ENCODE assay signal across 28 cellular contexts in the genomic region with DNA sequence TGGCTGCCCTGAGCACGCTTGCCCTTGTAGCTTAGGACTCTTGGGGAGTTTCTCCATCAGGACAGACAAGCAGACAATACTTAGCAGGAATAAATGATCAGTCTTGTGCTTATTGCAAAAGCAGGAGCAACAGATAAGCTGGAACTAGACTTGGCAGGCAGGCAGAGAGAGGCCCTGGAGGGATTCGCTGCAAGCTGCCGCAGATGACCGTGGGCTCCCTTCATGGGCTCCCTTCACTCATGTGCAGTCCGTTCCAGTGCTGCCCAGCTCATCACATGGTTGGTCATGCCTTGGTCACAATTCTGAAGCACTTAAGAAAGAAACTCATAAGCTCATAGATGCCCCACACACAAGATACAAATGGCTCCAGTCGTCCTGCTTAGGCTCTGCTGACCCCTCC. TPM values are rescaled to one million over a fixed set of nuclear protein-coding genes. Genes with fewer than 3 reads are reported as not detected.
DNase-seq lines count a peak whose midpoint lies in the region; ATAC-seq and TF ChIP-seq lines count a peak whose summit lies in the region.
"Had no signal": no experiment of that assay in that cellular context is flagged by ENCODE, and none has a peak within 500 bp of the region (broad histone marks: within the 10 kb centered on the region; RNA-seq: fewer than 3 reads in every experiment).

No MANE protein-coding gene starts in this region.

- intact Hi-C loops in naive thymus-derived CD4-positive, alpha-beta T cell (cut with micrococcal nuclease), result no loop called here

- no peak for TF ChIP-seq POLR2A in GM18505 (IDR thresholded peaks at IDR 0.05; ENCODE audit: borderline replicate concordance, extremely low read depth, insufficient read depth, insufficient read length)

- no peak overlapping the region for H3K27ac Mint-ChIP-seq in naive thymus-derived CD4-positive, alpha-beta T cell
- H3K27ac Mint-ChIP-seq: HFFc6; memory B cell; stimulated activated naive CD8-positive, alpha-beta T cell treated with anti-CD3 and anti-CD28 coated beads, Interleukin-15, amount 100 ng/mL, for 72 hours; T-helper 1 cell treated with Interleukin-12 subunit alpha and Interleukin-12 subunit beta and Interleukin-4 antibody, amounts not matched to agents 30 μg/mL and 1 μg/mL, for 36 hours had no signal

- POLR2A ChIA-PET in naive thymus-derived CD4-positive, alpha-beta T cell (lab: Charles Lee), result interaction anchor here (0.8 kb wide), 1 partner anchor 8 kb away, joined by 3 read pairs; no protein-coding TSS in a partner anchor

- H3K9me3 Mint-ChIP-seq in naive thymus-derived CD4-positive, alpha-beta T cell, result peaks cover 0 to 2% (median 0%) of the 10 kb centered on the region in 11 donors
- H3K9me3 Mint-ChIP-seq: effector memory CD8-positive, alpha-beta T cell; HFFc6; memory B cell; stimulated activated naive CD8-positive, alpha-beta T cell treated with anti-CD3 and anti-CD28 coated beads, Interleukin-15, amount 100 ng/mL, for 72 hours; T-helper 1 cell treated with Interleukin-12 subunit alpha and Interleukin-12 subunit beta and Interleukin-4 antibody, amounts not matched to agents 30 μg/mL and 1 μg/mL, for 36 hours had no signal

- H3K27me3 Mint-ChIP-seq in naive thymus-derived CD4-positive, alpha-beta T cell, result peaks cover 0 to 27% (median 0%) of the 10 kb centered on the region in 5 donors
- H3K27me3 Mint-ChIP-seq: stimulated activated naive CD8-positive, alpha-beta T cell treated with anti-CD3 and anti-CD28 coated beads, Interleukin-15, amount 100 ng/mL, for 72 hours had no signal

- H3K4me1 ChIP-seq in naive thymus-derived CD4-positive, alpha-beta T cell (ENCODE audit: control insufficient read depth in 2 of 2, insufficient read depth in 2 of 2, low read length in 2 of 2), result peaks cover 6 to 13% of the 10 kb centered on the region in 2 donors
- H3K4me1 ChIP-seq: right lobe of liver, thyroid gland had no signal

- H3K4me3 ChIP-seq in naive thymus-derived CD4-positive, alpha-beta T cell (ENCODE audit: low read length), result no peak overlapping the region
- H3K4me3 ChIP-seq: right lobe of liver, spleen, thyroid gland had no signal

- H3K27me3 ChIP-seq in naive thymus-derived CD4-positive, alpha-beta T cell (ENCODE audit: control insufficient read depth in 2 of 2, insufficient read depth in 2 of 2, low read length in 2 of 2), result no peaks in the 10 kb centered on the region
- H3K27me3 ChIP-seq: right lobe of liver, thyroid gland had no signal

- in situ Hi-C loops in SK-MEL-5 (cut with HindIII; ENCODE audit: low pct_unique_long_range_greater_than_20kb, low sequenced_read_pairs), result no loop called here

- no peak overlapping the region for H3K27ac ChIP-seq in naive thymus-derived CD4-positive, alpha-beta T cell (ENCODE audit: low read depth, low read length)
- H3K27ac ChIP-seq: C4-2B, right lobe of liver, spleen, thyroid gland had no signal

- ATAC-seq in left lobe of liver (peak; percentile 8), esophagus mucosa (no peak), GM18505 (IDR thresholded peaks at IDR 0.05; ENCODE audit: unreplicated experiment) (no peak)
- no peak for ATAC-seq in naive thymus-derived CD4-positive, alpha-beta T cell
- ATAC-seq: activated CD4-positive, CD25-positive, alpha-beta regulatory T cell treated with anti-CD3 and anti-CD28 coated beads, Interleukin-2, amount 50 U/mL, for 24 hours; effector memory CD8-positive, alpha-beta T cell; right lobe of liver; SK-N-SH treated with all-trans-retinoic acid at 6 μM for 48 hours; stimulated activated naive CD8-positive, alpha-beta T cell treated with anti-CD3 and anti-CD28 coated beads, Interleukin-15, amount 100 ng/mL, for 72 hours had no signal

- H3K36me3 ChIP-seq in naive thymus-derived CD4-positive, alpha-beta T cell (ENCODE audit: control insufficient read depth in 2 of 3, insufficient read depth in 3 of 3, low read length in 3 of 3), result no peaks in the 10 kb centered on the region
- H3K36me3 ChIP-seq: right lobe of liver, spleen, thyroid gland had no signal

- CTCF ChIA-PET in naive thymus-derived CD4-positive, alpha-beta T cell (lab: Charles Lee), result interaction anchor here (2.6 kb wide), 1 partner anchor 10 kb away, joined by 14 read pairs; no protein-coding TSS in a partner anchor

- DNase-seq in SK-MEL-5 (ENCODE audit: low read depth, low spot score), result peak; percentile 34
- peak; percentile 84 for DNase-seq in foreskin melanocyte
- no peak for DNase-seq in left lobe of liver (ENCODE audit: low spot score)
- no peak for DNase-seq in naive thymus-derived CD4-positive, alpha-beta T cell
- no peak for DNase-seq in NCI-H2227 treated with DMSO at 0.1 percent for 48 hours (lab: John Stamatoyannopoulos, UW)
- DNase-seq: activated CD4-positive, alpha-beta T cell treated with anti-CD3 and anti-CD28 coated beads, Interleukin-2, amount 50 U/mL, for 48 hours; activated T-cell treated with anti-CD3 and anti-CD28 coated beads, Interleukin-2, amount 50 U/mL, for 48 hours; central memory CD4-positive, alpha-beta T cell; COR-L47; DMS53; effector memory CD8-positive, alpha-beta T cell; erythroblast; HFFc6; NCI-H1092; NCI-H2029; NCI-H524 treated with DMSO at 0.1 percent for 48 hours; right lobe of liver; spleen; stimulated activated naive CD8-positive, alpha-beta T cell treated with anti-CD3 and anti-CD28 coated beads, Interleukin-15, amount 100 ng/mL, for 72 hours; thyroid gland had no signal

- H3K4me1 Mint-ChIP-seq in naive thymus-derived CD4-positive, alpha-beta T cell, result peaks cover 9 to 51% (median 22%) of the 10 kb centered on the region in 7 donors

- H3K9me3 ChIP-seq in naive thymus-derived CD4-positive, alpha-beta T cell (ENCODE audit: control insufficient read depth in 2 of 3, low read length in 3 of 3), result no peaks in the 10 kb centered on the region
- H3K9me3 ChIP-seq: right lobe of liver, spleen, thyroid gland had no signal

- peaks cover 0 to 3% (median 0%) of the 10 kb centered on the region in 5 donors for H3K36me3 Mint-ChIP-seq in naive thymus-derived CD4-positive, alpha-beta T cell
- H3K36me3 Mint-ChIP-seq: memory B cell had no signal

- no peak overlapping the region for H3K4me3 Mint-ChIP-seq in naive thymus-derived CD4-positive, alpha-beta T cell
- H3K4me3 Mint-ChIP-seq: effector memory CD8-positive, alpha-beta T cell; HFFc6; memory B cell; stimulated activated naive CD8-positive, alpha-beta T cell treated with anti-CD3 and anti-CD28 coated beads, Interleukin-15, amount 100 ng/mL, for 72 hours; T-helper 1 cell treated with Interleukin-12 subunit alpha and Interleukin-12 subunit beta and Interleukin-4 antibody, amounts not matched to agents 30 μg/mL and 1 μg/mL, for 36 hours had no signal

RNA-seq across cellular contexts. Expression of a gene that starts 2.4 kb away (rescaled TPM):
- 0.11 TPM in 1 of 2 replicates, not detected in the other for total RNA-seq in SK-MEL-5 (2014; rRNA removed; shearing (Covaris generic))
- not detected in 2 replicates for polyA plus RNA-seq in SK-MEL-5 (2015; cell fraction: cytosol; rRNA removed)
- 1.6 TPM in 1 of 2 replicates, not detected in the other for polyA plus RNA-seq in SK-MEL-5 (2015; cell fraction: nucleus; rRNA removed)
- total RNA-seq in left lobe of liver (not detected), esophagus mucosa (0.64 TPM)
- under 1 TPM in 1 of 5 experiments, not detected in 4; 0.17 TPM for total RNA-seq in naive thymus-derived CD4-positive, alpha-beta T cell
- polyA plus RNA-seq in naive thymus-derived CD4-positive, alpha-beta T cell, result under 1 TPM; 0.15 to 0.37 TPM
- total RNA-seq: frontal cortex, HFFc6, thyroid gland had no signal

RNA-seq across cellular contexts. Expression of a gene that starts 55.0 kb away (rescaled TPM):
- total RNA-seq in SK-MEL-5 (2014; rRNA removed; shearing (Covaris generic)), result 0.61 and 0.85 TPM in 2 replicates
- polyA plus RNA-seq in SK-MEL-5 (2015; cell fraction: cytosol; rRNA removed), result 0.75 and 1.5 TPM in 2 replicates
- polyA plus RNA-seq in SK-MEL-5 (2015; cell fraction: nucleus; rRNA removed), result 1.6 and 1.7 TPM in 2 replicates
- total RNA-seq in left lobe of liver (11.7 TPM), esophagus mucosa (47.0 TPM)
- total RNA-seq in naive thymus-derived CD4-positive, alpha-beta T cell, result 1 to 10 TPM; 3.9 to 9.1 (median 6.9) TPM
- 1 to 10 TPM; 1.6 to 3.6 TPM for polyA plus RNA-seq in naive thymus-derived CD4-positive, alpha-beta T cell

Comparison
In these comparisons a context has a peak if more than half of its experiments do, and no peak if none do; other contexts are left out.
1. DNase-seq: peak in SK-MEL-5 (single experiment) and foreskin melanocyte (single experiment); none in left lobe of liver (single experiment), naive thymus-derived CD4-positive, alpha-beta T cell (0 of 9) and NCI-H2227 treated with DMSO at 0.1 percent for 48 hours (single experiment).